Comparison of ENCODE assay signal across 8 cellular contexts in the genomic region with DNA sequence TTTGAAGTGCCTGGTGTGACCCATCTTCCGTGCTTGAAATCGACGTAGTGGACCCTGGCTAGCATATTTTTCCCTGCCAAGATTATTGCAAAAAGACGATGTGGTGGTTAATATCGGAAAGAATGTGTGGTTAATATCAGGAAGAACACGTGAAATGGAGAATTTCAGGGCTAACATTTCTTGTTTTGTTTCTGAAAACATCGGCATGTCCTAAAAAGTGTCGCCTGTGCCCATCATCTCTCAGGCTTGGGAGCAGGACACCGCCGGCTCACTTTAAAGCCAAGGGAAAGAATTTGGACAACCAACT. TPM values are rescaled to one million over a fixed set of nuclear protein-coding genes. Genes with fewer than 3 reads are reported as not detected.
DNase-seq lines count a peak whose midpoint lies in the region; ATAC-seq and TF ChIP-seq lines count a peak whose summit lies in the region.

No MANE protein-coding gene starts in this region.

- POLR2A ChIA-PET in Panc1 (lab: Charles Lee) = interaction anchor here (0.6 kb wide), 1 partner anchor 33 kb away, joined by 3 read pairs; no protein-coding TSS in a partner anchor

- intact Hi-C loops in Calu3 (cut with micrococcal nuclease; ENCODE audit: unreplicated experiment) (no loop called here), Panc1 (cut with micrococcal nuclease; ENCODE audit: unreplicated experiment) (no loop called here), posterior cingulate gyrus (cut with DNase I) (no loop called here)

- in situ Hi-C loops in Panc1 (cut with HindIII; ENCODE audit: low pct_unique_long_range_greater_than_20kb, low sequenced_read_pairs) = no loop called here

- H3K4me3 ChIP-seq in Panc1 (ENCODE audit: low read depth in 2 of 2, low read length in 2 of 2) = peak overlapping the region; percentile 58 to 79

- CTCF ChIA-PET in Calu3 (lab: Charles Lee) = interaction anchor here (0.6 to 1.4 kb wide), 8 partner anchors 13 to 220 kb away, joined by 3 to 24 read pairs (median 4); partner anchors contain the start of genes CENPX, GPS1, LRRC45 and RFNG
- CTCF ChIA-PET in Panc1 (lab: Charles Lee) = interaction anchor here (0.7 to 1.1 kb wide), 5 partner anchors 15 to 78 kb away, joined by 3 to 7 read pairs (median 5); partner anchors contain the start of genes CENPX and LRRC45

- H3K4me1 Mint-ChIP-seq in Calu3 (ENCODE audit: low read depth, unreplicated experiment) (peaks cover 7% of the 10 kb centered on the region), progenitor cell of endocrine pancreas (ENCODE audit: low read depth) (peaks cover 4% of the 10 kb centered on the region)

- H3K36me3 ChIP-seq in Panc1 (ENCODE audit: control insufficient read depth, insufficient read depth, low read length) = no peaks in the 10 kb centered on the region; the same call in 1 of the 2 replicates

- H3K4me3 Mint-ChIP-seq in Calu3 (ENCODE audit: low read depth, unreplicated experiment) (peak overlapping the region; percentile 86), progenitor cell of endocrine pancreas (ENCODE audit: low read depth) (peak overlapping the region; percentile 75)

- H3K36me3 Mint-ChIP-seq in Calu3 (ENCODE audit: insufficient read depth, unreplicated experiment) = peaks cover 23% of the 10 kb centered on the region
- H3K36me3 Mint-ChIP-seq in progenitor cell of endocrine pancreas (ENCODE audit: insufficient read depth) = peaks cover 7% of the 10 kb centered on the region

- H3K27ac ChIP-seq in Panc1 (ENCODE audit: low read length) (peak overlapping the region; percentile 54; the same call in 1 of the 2 replicates), epithelial cell of prostate (peak overlapping the region; percentile 63)

- DNase-seq in Calu3 (no peak), Panc1 (ENCODE audit: low read depth, low spot score) (no peak), epithelial cell of prostate (ENCODE audit: low read depth, low spot score) (no peak), progenitor cell of endocrine pancreas (ENCODE audit: low spot score, unreplicated experiment) (no peak), posterior cingulate gyrus (no peak), superior temporal gyrus (ENCODE audit: extremely low spot score) (no peak), cortex of kidney (lab: John Stamatoyannopoulos, UW) (no peak)

- peaks cover 12% of the 10 kb centered on the region; the same call in 1 of the 2 replicates for H3K4me1 ChIP-seq in Panc1 (ENCODE audit: control insufficient read depth, insufficient read depth, low read length)

- H3K27ac Mint-ChIP-seq in Calu3 (ENCODE audit: unreplicated experiment) (peak overlapping the region; percentile 31), progenitor cell of endocrine pancreas (peak overlapping the region; percentile 92)

- H3K9me3 ChIP-seq in Panc1 (ENCODE audit: control insufficient read depth, insufficient read depth, low read depth, low read length) = no peaks in the 10 kb centered on the region

- ATAC-seq in Panc1 = no peak
- no peak for ATAC-seq in HG03175 (IDR thresholded peaks at IDR 0.05; ENCODE audit: unreplicated experiment)

- H3K27me3 ChIP-seq in Panc1 (ENCODE audit: control insufficient read depth, insufficient read depth, low read length) = no peaks in the 10 kb centered on the region

- no TSS peak for BruUV-seq in Calu3 (replicated peaks; lab: Mats Ljungman, UMichigan)
- no TSS peak for BruUV-seq in Panc1 (replicated peaks; lab: Mats Ljungman, UMichigan)

- H3K27me3 Mint-ChIP-seq in Calu3 (ENCODE audit: unreplicated experiment) = no peaks in the 10 kb centered on the region
- H3K27me3 Mint-ChIP-seq in progenitor cell of endocrine pancreas = peaks cover 20% of the 10 kb centered on the region

- H3K9me3 Mint-ChIP-seq in Calu3 (ENCODE audit: low read depth, unreplicated experiment) (no peaks in the 10 kb centered on the region), progenitor cell of endocrine pancreas (ENCODE audit: low read depth) (no peaks in the 10 kb centered on the region)

- TF ChIP-seq CTCF in Calu3 (IDR thresholded peaks at IDR 0.05; ENCODE audit: unreplicated experiment) = no peak
- no peak for TF ChIP-seq CTCF in Panc1 (IDR thresholded peaks at IDR 0.05)
- no peak for TF ChIP-seq CTCF in progenitor cell of endocrine pancreas (IDR thresholded peaks at IDR 0.05; ENCODE audit: unreplicated experiment)

RNA-seq across cellular contexts. Expression of gene DCXR, which starts 0.3 kb away (rescaled TPM):
- total RNA-seq in Calu3 (2022) = 87.8 and 95.3 TPM in 2 replicates
- 128 TPM for total RNA-seq in Panc1 (2021; ENCODE audit: unreplicated experiment)
- 148 TPM for polyA plus RNA-seq in Panc1 (2012; ENCODE audit: insufficient read length)
- 72.2 and 77.6 TPM in 2 replicates for total RNA-seq in progenitor cell of endocrine pancreas

RNA-seq across cellular contexts. Expression of gene RAC3, which starts 6.4 kb away (rescaled TPM):
- total RNA-seq in Calu3 (2022) (8.0 and 9.3 TPM in 2 replicates), Panc1 (2021; ENCODE audit: unreplicated experiment) (39.4 TPM), progenitor cell of endocrine pancreas (25.2 and 26.2 TPM in 2 replicates)
- 84.7 TPM for polyA plus RNA-seq in Panc1 (2012; ENCODE audit: insufficient read length)

RNA-seq across cellular contexts. Expression of gene RFNG, which starts 13.8 kb away (rescaled TPM):
- total RNA-seq in Calu3 (2022) = 26.4 and 33.5 TPM in 2 replicates
- total RNA-seq in Panc1 (2021; ENCODE audit: unreplicated experiment) = 43.4 TPM
- polyA plus RNA-seq in Panc1 (2012; ENCODE audit: insufficient read length) = 54.6 TPM
- total RNA-seq in progenitor cell of endocrine pancreas = 60.1 and 65.5 TPM in 2 replicates

RNA-seq across cellular contexts. Expression of gene GPS1, which starts 13.9 kb away (rescaled TPM):
- total RNA-seq in Calu3 (2022) = 114 and 115 TPM in 2 replicates
- 175 TPM for total RNA-seq in Panc1 (2021; ENCODE audit: unreplicated experiment)
- 263 TPM for polyA plus RNA-seq in Panc1 (2012; ENCODE audit: insufficient read length)
- 134 and 137 TPM in 2 replicates for total RNA-seq in progenitor cell of endocrine pancreas

RNA-seq across cellular contexts. Expression of gene LRRC45, which starts 14.7 kb away (rescaled TPM):
- total RNA-seq in Calu3 (2022) (31.2 and 32.6 TPM in 2 replicates), Panc1 (2021; ENCODE audit: unreplicated experiment) (29.9 TPM), progenitor cell of endocrine pancreas (39.4 and 43.7 TPM in 2 replicates)
- polyA plus RNA-seq in Panc1 (2012; ENCODE audit: insufficient read length) = 27.6 TPM
